Comparison of ENCODE assay signal across 8 cellular contexts in the genomic region with DNA sequence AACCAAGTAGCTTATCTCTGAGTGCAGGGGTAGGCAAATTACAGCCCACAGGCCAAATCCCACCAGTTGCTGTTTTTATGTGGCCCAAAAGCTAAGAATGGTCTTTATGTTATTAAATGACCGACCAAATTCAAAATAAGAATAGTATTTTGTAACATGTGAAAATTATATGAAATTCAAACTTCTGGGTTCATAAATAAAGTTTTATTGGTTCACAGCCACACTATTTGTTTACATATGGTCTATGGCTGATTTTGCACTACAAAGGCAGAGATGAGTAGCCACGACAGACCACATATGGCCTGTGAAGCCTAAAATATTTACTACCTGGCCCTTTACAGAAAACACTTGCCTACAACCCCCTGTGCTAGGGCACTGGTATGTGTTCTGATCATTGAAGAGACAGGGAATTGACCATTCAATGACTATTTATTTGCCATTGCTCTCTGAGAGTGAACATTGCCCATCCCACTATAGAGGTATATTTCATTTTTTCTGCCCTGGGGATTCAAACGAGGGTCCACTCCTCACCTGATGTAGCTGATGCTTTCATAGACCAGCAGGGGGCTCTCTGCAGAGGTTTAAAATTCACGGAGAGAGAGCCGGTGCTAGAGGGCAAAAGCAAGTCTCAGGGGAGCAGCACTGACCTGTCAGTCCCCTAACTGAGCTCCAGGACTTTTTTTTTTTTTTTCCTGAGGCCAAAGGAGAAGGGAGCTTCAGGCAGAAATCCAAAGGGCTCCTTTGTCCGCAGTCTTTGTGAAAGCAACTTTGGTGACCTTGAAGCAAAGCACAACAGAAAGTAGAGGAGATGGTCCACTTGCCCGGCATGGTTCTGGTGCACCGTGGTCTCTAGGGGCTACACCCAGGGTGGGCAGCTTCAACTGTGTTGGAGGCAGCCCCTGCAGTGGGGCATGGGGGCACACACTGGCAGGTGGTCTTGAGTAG. TPM values are rescaled to one million over a fixed set of nuclear protein-coding genes. Genes with fewer than 3 reads are reported as not detected.
DNase-seq lines count a peak whose midpoint lies in the region; ATAC-seq, FAIRE-seq and TF ChIP-seq lines count a peak whose summit lies in the region.

No MANE protein-coding gene starts in this region.

- TF ChIP-seq CTCF in RWPE2 (IDR thresholded peaks at IDR 0.05; ENCODE audit: poor library complexity, severe bottlenecking) (peak; percentile 76), astrocyte (IDR thresholded peaks at IDR 0.05; ENCODE audit: insufficient read depth, low read depth, low read length) (peak; percentile 73)

- no peaks in the 10 kb centered on the region for H4K20me1 ChIP-seq in astrocyte (ENCODE audit: insufficient read depth, low read length)

- H3K4me3 ChIP-seq in RWPE2 (ENCODE audit: severe bottlenecking) = no peak overlapping the region
- H3K4me3 ChIP-seq in astrocyte (ENCODE audit: insufficient read depth, low read depth, low read length) = no peak overlapping the region

- H3K27me3 Mint-ChIP-seq in astrocyte (ENCODE audit: low read depth, unreplicated experiment) = peaks cover 53% of the 10 kb centered on the region

- TF ChIP-seq POLR2A in GM18505 (IDR thresholded peaks at IDR 0.05; ENCODE audit: borderline replicate concordance, extremely low read depth, insufficient read depth, insufficient read length) = no peak

- H3K27me3 ChIP-seq in RWPE2 (ENCODE audit: insufficient read depth, poor library complexity, severe bottlenecking) (no peaks in the 10 kb centered on the region), astrocyte (ENCODE audit: insufficient read depth, low read length) (peaks cover 34% of the 10 kb centered on the region)

- no peaks in the 10 kb centered on the region for H3K36me3 ChIP-seq in RWPE2 (ENCODE audit: low read depth)
- H3K36me3 ChIP-seq in astrocyte (ENCODE audit: insufficient read depth, low read length) = no peaks in the 10 kb centered on the region

- H3K27ac Mint-ChIP-seq in astrocyte (ENCODE audit: unreplicated experiment) = no peak overlapping the region

- H3K9ac ChIP-seq in astrocyte (ENCODE audit: low read length) = no peak overlapping the region

- H3K9me3 Mint-ChIP-seq in astrocyte (ENCODE audit: unreplicated experiment) = no peaks in the 10 kb centered on the region

- no peak overlapping the region for H3K27ac ChIP-seq in RWPE2 (ENCODE audit: poor library complexity, severe bottlenecking)
- H3K27ac ChIP-seq in astrocyte (ENCODE audit: low read depth, low read length) = no peak overlapping the region

- no peak overlapping the region for H3K4me2 ChIP-seq in astrocyte (ENCODE audit: low read length)

- no peak overlapping the region for H2AFZ ChIP-seq in astrocyte (ENCODE audit: low read depth, low read length)

- H3K9me3 ChIP-seq in RWPE2 (ENCODE audit: severe bottlenecking) = no peaks in the 10 kb centered on the region
- no peaks in the 10 kb centered on the region for H3K9me3 ChIP-seq in astrocyte (ENCODE audit: insufficient read depth, low read depth, low read length)

- FAIRE-seq in astrocyte (lab: Jason Lieb, UNC) = no peak

- H3K36me3 Mint-ChIP-seq in astrocyte (ENCODE audit: low read depth, unreplicated experiment) = no peaks in the 10 kb centered on the region

- no peaks in the 10 kb centered on the region for H3K4me1 Mint-ChIP-seq in astrocyte (ENCODE audit: low read depth, unreplicated experiment)

- peak; percentile 34 for DNase-seq in EL
- peak; percentile 42 to 65 for DNase-seq in Kasumi-1 (lab: John Stamatoyannopoulos, UW)
- DNase-seq in RWPE2 (ENCODE audit: low spot score) = no peak
- no peak for DNase-seq in astrocyte (ENCODE audit: low read depth)
- DNase-seq in islet precursor cell = peak; percentile 65
- DNase-seq in stimulated activated naive CD4-positive, alpha-beta T cell (lab: John Stamatoyannopoulos, UW) = peak; percentile 2 to 47 (median 25)

- no peak overlapping the region for H3K4me3 Mint-ChIP-seq in astrocyte (ENCODE audit: unreplicated experiment)

- no peaks in the 10 kb centered on the region for H3K4me1 ChIP-seq in RWPE2 (ENCODE audit: insufficient read depth, poor library complexity, severe bottlenecking)
- H3K4me1 ChIP-seq in astrocyte (ENCODE audit: insufficient read depth, low read length) = no peaks in the 10 kb centered on the region

- ATAC-seq in RWPE2 (ENCODE audit: low read depth) = peak; percentile 51; the same call in 2 of the 3 replicates
- no peak for ATAC-seq in GM18505 (IDR thresholded peaks at IDR 0.05; ENCODE audit: unreplicated experiment)
- no peak for ATAC-seq in GM21737 (IDR thresholded peaks at IDR 0.05; ENCODE audit: unreplicated experiment)

- H3K79me2 ChIP-seq in astrocyte (ENCODE audit: insufficient read depth, low read length) = no peaks in the 10 kb centered on the region

RNA-seq across cellular contexts. Expression of a gene that starts 7.3 kb away (rescaled TPM):
- total RNA-seq in astrocyte = 55.4 and 58.0 TPM in 2 replicates

RNA-seq across cellular contexts. Expression of a gene that starts 31.7 kb away (rescaled TPM):
- not detected in 2 replicates for total RNA-seq in astrocyte

RNA-seq across cellular contexts. Expression of a gene that starts 46.3 kb away (rescaled TPM):
- total RNA-seq in astrocyte = 7.2 and 9.6 TPM in 2 replicates

RNA-seq across cellular contexts. Expression of a gene that starts 48.9 kb away (rescaled TPM):
- total RNA-seq in astrocyte = 15.0 and 17.4 TPM in 2 replicates

Comparison
In these comparisons a context has a peak if more than half of its experiments do, and no peak if none do; other contexts are left out.
1. DNase-seq: peak in EL (single experiment), Kasumi-1 (2 of 2), islet precursor cell (single experiment) and stimulated activated naive CD4-positive, alpha-beta T cell (6 of 6); none in RWPE2 (single experiment) and astrocyte (single experiment).